Comparison of ENCODE assay signal across 8 cellular contexts in the genomic region with DNA sequence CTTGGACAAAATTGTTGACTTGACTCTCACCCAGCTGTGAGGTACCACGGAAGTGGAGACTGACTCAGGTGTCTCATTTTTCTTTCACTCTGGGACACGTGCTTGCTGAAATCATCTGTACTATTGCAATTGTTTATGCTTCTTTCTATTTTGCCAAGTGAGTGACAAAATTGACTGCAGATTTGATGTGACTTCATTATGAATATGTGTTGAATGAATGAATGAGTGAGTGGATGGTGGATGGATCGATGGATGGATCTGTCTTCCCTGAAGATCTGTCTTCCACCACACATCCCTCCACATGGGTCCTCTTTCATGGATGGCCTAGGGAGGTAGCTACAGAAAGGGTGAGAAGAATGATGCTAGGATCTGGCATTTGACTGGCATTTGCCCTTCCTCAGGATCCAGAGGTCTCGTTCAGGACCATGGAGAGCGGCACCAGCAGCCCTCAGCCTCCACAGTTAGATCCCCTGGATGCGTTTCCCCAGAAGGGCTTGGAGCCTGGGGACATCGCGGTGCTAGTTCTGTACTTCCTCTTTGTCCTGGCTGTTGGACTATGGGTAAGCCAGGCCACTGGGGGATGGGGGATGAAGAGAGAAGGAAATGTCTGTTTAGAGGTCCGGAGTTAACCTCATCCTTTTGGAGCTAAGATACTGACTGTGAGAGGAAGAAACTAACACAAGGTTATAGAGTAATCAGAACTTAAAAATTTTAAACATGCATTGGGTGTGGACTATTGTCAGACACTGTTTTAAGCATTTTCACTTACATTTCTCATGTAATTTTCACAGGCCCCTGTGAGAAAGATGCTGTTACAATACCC. TPM values are rescaled to one million over a fixed set of nuclear protein-coding genes. Genes with fewer than 3 reads are reported as not detected.
DNase-seq lines count a peak whose midpoint lies in the region; ATAC-seq, FAIRE-seq and TF ChIP-seq lines count a peak whose summit lies in the region.

No MANE protein-coding gene starts in this region.

- peaks cover 0 to 11% (median 0%) of the 10 kb centered on the region in 7 donors for H3K27me3 ChIP-seq in spleen (replicated peaks in 1 of 7)

- 23 to 32% (median 28%) methylated on average over 9 of the region's 9 CpGs for WGBS in spleen, 5 donors

- no peaks in the 10 kb centered on the region for H3K27me3 Mint-ChIP-seq in WTC11 (ENCODE audit: low read depth)
- peaks cover 0 to 17% (median 0%) of the 10 kb centered on the region in 5 donors for H3K27me3 Mint-ChIP-seq in naive thymus-derived CD8-positive, alpha-beta T cell

- H3K27ac Mint-ChIP-seq in WTC11 = no peak overlapping the region
- H3K27ac Mint-ChIP-seq in naive thymus-derived CD8-positive, alpha-beta T cell = peak overlapping the region in 1 of 10 donors; percentile 76

- FAIRE-seq in HTR-8/SVneo (lab: Jason Lieb, UNC) = no peak

- no peak overlapping the region for H3K27ac ChIP-seq in spleen

- POLR2A ChIA-PET in WTC11 (lab: Charles Lee) = no interaction called here
- POLR2A ChIA-PET in naive thymus-derived CD8-positive, alpha-beta T cell (lab: Charles Lee) = no interaction called here

- no peak for TF ChIP-seq POLR2A in spleen (IDR thresholded peaks at IDR 0.05)

- CTCF ChIA-PET in WTC11 (lab: Charles Lee) = no interaction called here

- no peak overlapping the region for H3K4me3 Mint-ChIP-seq in WTC11
- H3K4me3 Mint-ChIP-seq in naive thymus-derived CD8-positive, alpha-beta T cell = no peak overlapping the region

- no peaks in the 10 kb centered on the region for H3K36me3 ChIP-seq in spleen

- TF ChIP-seq CTCF in WTC11 (IDR thresholded peaks at IDR 0.05) (no peak), spleen (IDR thresholded peaks at IDR 0.05 in 8 of 11, conservative IDR thresholded peaks at IDR 0.05 in 3 of 11) (no peak)

- ATAC-seq in WTC11 (peak; percentile 76), HG02678 (IDR thresholded peaks at IDR 0.05; ENCODE audit: unreplicated experiment) (no peak), GM19395 (IDR thresholded peaks at IDR 0.05; ENCODE audit: unreplicated experiment) (no peak)
- ATAC-seq in naive thymus-derived CD8-positive, alpha-beta T cell = no peak

- H3K4me1 Mint-ChIP-seq in WTC11 = no peaks in the 10 kb centered on the region
- H3K4me1 Mint-ChIP-seq in naive thymus-derived CD8-positive, alpha-beta T cell = no peaks in the 10 kb centered on the region

- no peaks in the 10 kb centered on the region for H3K36me3 Mint-ChIP-seq in WTC11
- peaks cover 0 to 7% (median 3%) of the 10 kb centered on the region in 3 donors for H3K36me3 Mint-ChIP-seq in naive thymus-derived CD8-positive, alpha-beta T cell

- H3K9me3 Mint-ChIP-seq in WTC11 = peaks cover 3% of the 10 kb centered on the region; the same call in 1 of the 2 replicates
- H3K9me3 Mint-ChIP-seq in naive thymus-derived CD8-positive, alpha-beta T cell = peaks cover 0 to 10% (median 3%) of the 10 kb centered on the region in 9 donors

- H3K4me1 ChIP-seq in spleen = no peaks in the 10 kb centered on the region

- intact Hi-C loops in spleen (cut with DNase I; ENCODE audit: low total_unique reads) = no loop called here

- peaks cover 0 to 5% (median under 1%) of the 10 kb centered on the region in 8 donors for H3K9me3 ChIP-seq in spleen

- DNase-seq in AG08396 (ENCODE audit: low spot score) (peak; percentile 79), HTR-8/SVneo (ENCODE audit: insufficient read length, low spot score) (peak; percentile 67), WTC11 (ENCODE audit: low spot score) (peak; percentile 81), spleen (no peak)
- peak; percentile 1 for DNase-seq in effector CD8-positive, alpha-beta T cell (lab: John Stamatoyannopoulos, UW)
- peak in 7 of 10 donors; percentile 15 to 48 (median 31) for DNase-seq in naive thymus-derived CD8-positive, alpha-beta T cell

- no peak overlapping the region for H3K4me3 ChIP-seq in spleen

TF ChIP-seq in WTC11, 78 proteins besides CTCF, POLR2A, EP300 and RAD21 (continues in another document):
- TF ChIP-seq NFE2L1 (CRISPR knock-in tag; IDR thresholded peaks at IDR 0.05) (no peak), CREM (CRISPR knock-in tag; IDR thresholded peaks at IDR 0.05) (no peak), ZNF671 (CRISPR knock-in tag; IDR thresholded peaks at IDR 0.05) (no peak), TCF7 (CRISPR knock-in tag; IDR thresholded peaks at IDR 0.05; ENCODE audit: low read depth) (no peak), PRRX2 (CRISPR knock-in tag; IDR thresholded peaks at IDR 0.05) (no peak), GABPB1 (CRISPR knock-in tag; IDR thresholded peaks at IDR 0.05) (peak; percentile 31; the same call in 1 of the 2 replicates), TP53 (CRISPR knock-in tag; IDR thresholded peaks at IDR 0.05) (no peak), NR3C1 (CRISPR knock-in tag; conservative IDR thresholded peaks at IDR 0.05; ENCODE audit: low read depth) (no peak), SP1 (CRISPR knock-in tag; conservative IDR thresholded peaks at IDR 0.05) (no peak), FOXK1 (CRISPR knock-in tag; IDR thresholded peaks at IDR 0.05) (no peak), ZNF512 (CRISPR knock-in tag; IDR thresholded peaks at IDR 0.05; ENCODE audit: borderline replicate concordance) (no peak), MYBL2 (CRISPR knock-in tag; IDR thresholded peaks at IDR 0.05) (no peak), ZMAT4 (CRISPR knock-in tag; IDR thresholded peaks at IDR 0.05) (no peak), CDX4 (CRISPR knock-in tag; IDR thresholded peaks at IDR 0.05; ENCODE audit: borderline replicate concordance) (no peak)
- TF ChIP-seq, protein P1, sequence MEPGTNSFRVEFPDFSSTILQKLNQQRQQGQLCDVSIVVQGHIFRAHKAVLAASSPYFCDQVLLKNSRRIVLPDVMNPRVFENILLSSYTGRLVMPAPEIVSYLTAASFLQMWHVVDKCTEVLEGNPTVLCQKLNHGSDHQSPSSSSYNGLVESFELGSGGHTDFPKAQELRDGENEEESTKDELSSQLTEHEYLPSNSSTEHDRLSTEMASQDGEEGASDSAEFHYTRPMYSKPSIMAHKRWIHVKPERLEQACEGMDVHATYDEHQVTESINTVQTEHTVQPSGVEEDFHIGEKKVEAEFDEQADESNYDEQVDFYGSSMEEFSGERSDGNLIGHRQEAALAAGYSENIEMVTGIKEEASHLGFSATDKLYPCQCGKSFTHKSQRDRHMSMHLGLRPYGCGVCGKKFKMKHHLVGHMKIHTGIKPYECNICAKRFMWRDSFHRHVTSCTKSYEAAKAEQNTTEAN (CRISPR knock-in tag; IDR thresholded peaks at IDR 0.05) = no peak
- TF ChIP-seq, protein P2, sequence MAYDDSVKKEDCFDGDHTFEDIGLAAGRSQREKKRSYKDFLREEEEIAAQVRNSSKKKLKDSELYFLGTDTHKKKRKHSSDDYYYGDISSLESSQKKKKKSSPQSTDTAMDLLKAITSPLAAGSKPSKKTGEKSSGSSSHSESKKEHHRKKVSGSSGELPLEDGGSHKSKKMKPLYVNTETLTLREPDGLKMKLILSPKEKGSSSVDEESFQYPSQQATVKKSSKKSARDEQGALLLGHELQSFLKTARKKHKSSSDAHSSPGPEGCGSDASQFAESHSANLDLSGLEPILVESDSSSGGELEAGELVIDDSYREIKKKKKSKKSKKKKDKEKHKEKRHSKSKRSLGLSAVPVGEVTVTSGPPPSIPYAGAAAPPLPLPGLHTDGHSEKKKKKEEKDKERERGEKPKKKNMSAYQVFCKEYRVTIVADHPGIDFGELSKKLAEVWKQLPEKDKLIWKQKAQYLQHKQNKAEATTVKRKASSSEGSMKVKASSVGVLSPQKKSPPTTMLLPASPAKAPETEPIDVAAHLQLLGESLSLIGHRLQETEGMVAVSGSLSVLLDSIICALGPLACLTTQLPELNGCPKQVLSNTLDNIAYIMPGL (CRISPR knock-in tag; IDR thresholded peaks at IDR 0.05) = no peak
- TF ChIP-seq, protein P3, sequence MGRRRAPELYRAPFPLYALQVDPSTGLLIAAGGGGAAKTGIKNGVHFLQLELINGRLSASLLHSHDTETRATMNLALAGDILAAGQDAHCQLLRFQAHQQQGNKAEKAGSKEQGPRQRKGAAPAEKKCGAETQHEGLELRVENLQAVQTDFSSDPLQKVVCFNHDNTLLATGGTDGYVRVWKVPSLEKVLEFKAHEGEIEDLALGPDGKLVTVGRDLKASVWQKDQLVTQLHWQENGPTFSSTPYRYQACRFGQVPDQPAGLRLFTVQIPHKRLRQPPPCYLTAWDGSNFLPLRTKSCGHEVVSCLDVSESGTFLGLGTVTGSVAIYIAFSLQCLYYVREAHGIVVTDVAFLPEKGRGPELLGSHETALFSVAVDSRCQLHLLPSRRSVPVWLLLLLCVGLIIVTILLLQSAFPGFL (CRISPR knock-in tag; IDR thresholded peaks at IDR 0.05; ENCODE audit: borderline replicate concordance) = peak; percentile 66; the same call in 1 of the 2 replicates

RNA-seq across cellular contexts. Expression of gene SLC5A11, which starts 12.7 kb away (rescaled TPM):
- 0.11 to 0.23 TPM in 2 of 3 replicates, not detected in the other for total RNA-seq in WTC11 (2021)
- total RNA-seq in naive thymus-derived CD8-positive, alpha-beta T cell = under 1 TPM; 0.22 to 0.68 TPM
- polyA plus RNA-seq in naive thymus-derived CD8-positive, alpha-beta T cell = not detected
- 1 to 10 TPM in 2 of 7 donors, under 1 TPM in 2, not detected in 3; 0.46 to 1.9 (median 1.2) TPM for total RNA-seq in spleen
- under 1 TPM; 0.14 to 0.28 (median 0.22) TPM for polyA plus RNA-seq in spleen
